Comparison of ENCODE assay signal across 7 cellular contexts in the genomic region with DNA sequence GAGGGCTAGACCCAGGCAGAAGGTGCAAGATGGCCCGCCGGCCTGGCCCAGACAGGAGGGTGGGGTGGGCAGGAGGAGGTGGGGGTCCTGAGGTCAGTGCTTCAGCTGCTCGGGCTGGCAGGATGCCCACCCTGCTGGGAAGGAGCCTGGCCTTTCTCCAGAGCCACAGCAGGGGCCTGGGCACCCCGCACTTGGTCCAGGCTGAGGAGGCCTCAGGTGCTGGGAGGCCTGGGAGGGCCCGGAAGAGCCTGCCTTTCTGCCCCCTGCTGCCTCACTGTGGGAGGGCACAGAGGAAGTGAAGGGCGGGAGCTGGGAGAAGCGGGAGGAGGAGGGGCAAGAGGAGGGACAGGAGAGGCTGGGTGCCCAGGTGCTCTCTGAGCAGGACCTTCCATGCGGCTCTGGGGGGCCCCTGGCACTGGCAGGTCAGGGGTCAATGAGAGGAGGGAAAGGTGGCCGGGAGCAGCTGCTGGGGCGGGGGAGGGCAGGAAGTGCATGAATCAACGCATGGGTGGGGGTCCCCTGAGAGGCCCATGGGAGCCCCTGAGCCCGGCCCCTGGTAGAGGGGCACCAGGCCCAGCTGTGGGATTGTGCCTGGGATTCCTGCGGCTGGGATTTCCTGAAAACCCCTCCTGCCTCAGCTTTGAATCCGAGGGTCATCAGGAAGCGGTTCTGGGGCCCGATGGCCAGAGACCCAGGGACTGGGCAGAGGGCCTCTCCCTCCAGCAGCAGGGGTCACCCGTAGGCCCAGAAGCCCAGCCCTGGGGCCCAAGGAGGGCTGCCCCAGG. TPM values are rescaled to one million over a fixed set of nuclear protein-coding genes. Genes with fewer than 3 reads are reported as not detected.
A peak's percentile ranks its signal among the peaks of the same experiment; 100 is the strongest.
DNase-seq lines count a peak whose midpoint lies in the region; ATAC-seq lines count a peak whose summit lies in the region.

No MANE protein-coding gene starts in this region.

- DNase-seq in RPMI7951 (ENCODE audit: low read depth), result peak; percentile 33
- peak; percentile 66 for DNase-seq in activated effector memory CD4-positive, alpha-beta T cell treated with Interleukin-2 at 50 U/mL for 16 hours
- peak; percentile 63 for DNase-seq in hepatic stellate cell (ENCODE audit: low spot score)
- DNase-seq in stimulated activated CD4-positive, alpha-beta T cell treated with anti-CD3 and anti-CD28 coated beads, Interleukin-2, amount 100 ng/mL, for 4 hours (ENCODE audit: low read depth), result peak; percentile 50
- DNase-seq in cerebellar cortex (ENCODE audit: low spot score), result no peak

- ATAC-seq in GM18519 (IDR thresholded peaks at IDR 0.05; ENCODE audit: low FRiP score, unreplicated experiment), result peak; percentile 57
- peak; percentile 56 for ATAC-seq in HG03442 (IDR thresholded peaks at IDR 0.05; ENCODE audit: unreplicated experiment)

RNA-seq across cellular contexts. Expression of a gene that starts 49.9 kb away (rescaled TPM):
- 4.7 and 5.2 TPM in 2 replicates for total RNA-seq in RPMI7951 (2014; rRNA removed; shearing (Covaris generic))
